Comparison of ENCODE assay signal across 8 cellular contexts in the genomic region with DNA sequence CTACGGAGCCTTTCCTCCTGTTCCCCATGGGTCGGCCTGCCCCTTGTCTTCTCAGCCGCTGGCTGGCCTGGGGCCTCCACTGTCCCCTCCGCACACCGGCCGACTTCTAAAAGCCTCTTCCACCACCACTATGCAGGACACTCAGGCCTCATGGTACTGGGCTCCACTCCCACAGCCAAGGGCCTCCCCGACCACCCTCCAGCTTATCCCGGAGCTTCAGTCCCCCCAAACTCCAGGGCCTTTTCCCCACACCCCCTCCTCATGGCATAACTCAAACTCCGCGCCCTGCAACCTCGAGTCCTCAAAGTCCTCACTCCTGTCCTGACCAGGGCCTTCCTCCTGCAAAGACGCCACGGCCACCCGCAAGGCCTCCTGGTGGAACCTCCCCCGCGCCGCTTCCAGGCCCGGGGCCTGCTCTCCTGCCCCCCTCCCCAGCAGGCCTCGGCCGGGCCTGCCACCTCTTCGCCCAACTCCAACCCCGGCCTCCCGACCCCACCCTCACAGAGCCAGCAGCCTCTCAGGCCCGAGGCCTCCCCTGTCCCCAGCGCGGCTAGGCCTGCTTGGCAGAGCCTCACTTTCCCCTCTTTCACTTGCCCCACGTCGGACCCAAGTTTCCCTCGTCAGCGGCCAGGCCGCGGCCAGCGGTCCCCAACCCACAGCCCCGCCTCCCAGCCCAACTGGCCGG. TPM values are rescaled to one million over a fixed set of nuclear protein-coding genes. Genes with fewer than 3 reads are reported as not detected.
A peak's percentile ranks its signal among the peaks of the same experiment; 100 is the strongest.
DNase-seq lines count a peak whose midpoint lies in the region; ATAC-seq and TF ChIP-seq lines count a peak whose summit lies in the region.

No MANE protein-coding gene starts in this region.

- ATAC-seq in HG03159 (IDR thresholded peaks at IDR 0.05; ENCODE audit: unreplicated experiment): peak; percentile 7
- ATAC-seq in naive B cell (ENCODE audit: low read depth in 2 of 2): no peak
- ATAC-seq in upper lobe of right lung: peak; percentile 36
- ATAC-seq in GM21423 (IDR thresholded peaks at IDR 0.05; ENCODE audit: unreplicated experiment): no peak

- peaks cover 12 to 16% of the 10 kb centered on the region in 2 donors for H3K36me3 Mint-ChIP-seq in naive B cell

- intact Hi-C loops in esophagus squamous epithelium (cut with DNase I) (loop anchor here (5.0 kb wide), 1 partner anchor 41 kb away; a partner anchor contains a TSS), upper lobe of right lung (cut with DNase I) (no loop called here)

- DNase-seq in D341Med (ENCODE audit: low spot score) (peak; percentile 51), UCSD-AML1 (lab: John Stamatoyannopoulos, UW; ENCODE audit: unreplicated experiment) (peak; percentile 75), esophagus squamous epithelium (lab: John Stamatoyannopoulos, UW) (no peak), naive B cell (no peak), upper lobe of right lung (peak; percentile 85), occipital lobe (lab: John Stamatoyannopoulos, UW) (no peak)

- H3K36me3 ChIP-seq in esophagus squamous epithelium (peaks cover 8 to 20% (median 11%) of the 10 kb centered on the region in 3 donors), upper lobe of right lung (peaks cover 15% of the 10 kb centered on the region)

- peak overlapping the region; percentile 97 to 100 (median 98) for H3K4me3 Mint-ChIP-seq in naive B cell

- H3K4me3 ChIP-seq in esophagus squamous epithelium: peak overlapping the region; percentile 78 to 97 (median 84)
- H3K4me3 ChIP-seq in upper lobe of right lung: peak overlapping the region; percentile 98

- 1 to 5% methylated on average over 18 of the region's 35 CpGs for WGBS in esophagus squamous epithelium, 2 donors

- TF ChIP-seq CTCF in esophagus squamous epithelium (IDR thresholded peaks at IDR 0.05): no peak
- no peak for TF ChIP-seq CTCF in upper lobe of right lung (IDR thresholded peaks at IDR 0.05)

- no peak for TF ChIP-seq POLR2A in esophagus squamous epithelium (IDR thresholded peaks at IDR 0.05)

- H3K4me1 Mint-ChIP-seq in naive B cell: peaks cover 26 to 45% (median 41%) of the 10 kb centered on the region in 3 donors

- H3K9me3 Mint-ChIP-seq in naive B cell: no peaks in the 10 kb centered on the region

- H3K27me3 ChIP-seq in esophagus squamous epithelium: no peaks in the 10 kb centered on the region
- H3K27me3 ChIP-seq in upper lobe of right lung: no peaks in the 10 kb centered on the region

- H3K27ac ChIP-seq in esophagus squamous epithelium (peak overlapping the region; percentile 97 to 99 (median 98)), upper lobe of right lung (peak overlapping the region; percentile 98)

- no peaks in the 10 kb centered on the region for H3K27me3 Mint-ChIP-seq in naive B cell

- no peaks in the 10 kb centered on the region for H3K9me3 ChIP-seq in esophagus squamous epithelium
- no peaks in the 10 kb centered on the region for H3K9me3 ChIP-seq in upper lobe of right lung

- H3K27ac Mint-ChIP-seq in naive B cell: peak overlapping the region in 5 of 6 donors; percentile 14 to 100 (median 94)

- H3K4me1 ChIP-seq in esophagus squamous epithelium (peaks cover 18 to 58% (median 34%) of the 10 kb centered on the region in 3 donors), upper lobe of right lung (peaks cover 31% of the 10 kb centered on the region)

RNA-seq across cellular contexts. Expression of a gene that starts 1.9 kb away (rescaled TPM):
- total RNA-seq in esophagus squamous epithelium (10 to 100 TPM; 44.1 to 66.4 (median 57.6) TPM), upper lobe of right lung (53.6 TPM), occipital lobe (50.8 TPM)
- 10 to 100 TPM; 35.6 to 52.5 (median 46.0) TPM for polyA plus RNA-seq in naive B cell (ENCODE audit: low read depth in 6 of 6)

RNA-seq across cellular contexts. Expression of a gene that starts 1.9 kb away (rescaled TPM):
- total RNA-seq in esophagus squamous epithelium (100 to 1,000 TPM; 329 to 618 (median 564) TPM), upper lobe of right lung (145 TPM), occipital lobe (219 TPM)
- 100 to 1,000 TPM; 280 to 322 (median 304) TPM for polyA plus RNA-seq in naive B cell (ENCODE audit: low read depth in 6 of 6)

RNA-seq across cellular contexts. Expression of a gene that starts 39.1 kb away (rescaled TPM):
- total RNA-seq in esophagus squamous epithelium (10 to 100 TPM; 10.1 to 22.1 (median 16.2) TPM), upper lobe of right lung (27.7 TPM), occipital lobe (7.2 TPM)
- polyA plus RNA-seq in naive B cell (ENCODE audit: low read depth in 6 of 6): 10 to 100 TPM; 20.4 to 32.2 (median 23.6) TPM

RNA-seq across cellular contexts. Expression of a gene that starts 54.0 kb away (rescaled TPM):
- total RNA-seq in esophagus squamous epithelium: 1 to 10 TPM; 1.9 to 7.8 (median 6.8) TPM
- 1 to 10 TPM in 1 of 6 donors, under 1 TPM in 1, not detected in 4; 0.84 to 1.4 TPM for polyA plus RNA-seq in naive B cell (ENCODE audit: low read depth in 6 of 6)
- 1.0 TPM for total RNA-seq in upper lobe of right lung
- 1.1 TPM for total RNA-seq in occipital lobe

Comparison
In these comparisons a context has a peak if more than half of its experiments do, and no peak if none do; other contexts are left out.
1. DNase-seq: peak in D341Med (single experiment), UCSD-AML1 (single experiment) and upper lobe of right lung (single experiment); none in esophagus squamous epithelium (single experiment), naive B cell (single experiment) and occipital lobe (single experiment).
2. ATAC-seq: peak in HG03159 (single experiment) and upper lobe of right lung (single experiment); none in naive B cell (0 of 2) and GM21423 (single experiment).